Comparison of ENCODE assay signal across 1 cellular context in the genomic region with DNA sequence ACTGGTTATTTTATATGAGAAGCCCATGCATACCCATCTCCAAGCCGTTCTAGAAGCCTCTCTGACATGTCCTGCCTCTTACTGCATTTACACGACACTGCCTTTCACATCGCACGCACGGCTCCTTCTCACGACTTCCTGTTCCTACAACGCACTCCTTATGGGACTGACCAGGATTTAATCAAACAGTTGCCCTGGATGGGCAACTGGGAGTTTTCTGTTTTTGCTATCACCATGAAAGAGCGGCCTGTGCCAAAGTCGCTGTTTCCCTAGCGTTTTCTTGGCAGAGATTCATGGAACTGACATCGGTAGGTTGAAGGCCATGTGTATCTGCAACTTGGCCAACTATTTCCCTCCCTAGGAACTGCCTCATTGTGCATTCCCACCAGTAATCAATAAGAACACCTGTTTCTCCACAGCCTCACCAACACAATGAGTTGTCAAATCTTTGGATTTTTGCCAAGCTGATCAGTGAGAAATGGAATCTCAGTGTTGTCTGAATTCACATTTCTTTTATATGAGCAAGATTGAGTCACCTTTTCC.
TF ChIP-seq lines count a peak whose summit lies in the region.

No MANE protein-coding gene starts in this region.

TF ChIP-seq in IMR-90, 13 proteins besides CTCF, POLR2A, EP300 and RAD21:
- TF ChIP-seq FOS (IDR thresholded peaks at IDR 0.05; ENCODE audit: low read depth, low read length) (0 out of 2 replicates have a peak, but pooled peaks have one; percentile 18), SMC3 (IDR thresholded peaks at IDR 0.05; ENCODE audit: low read depth, low read length) (peak; percentile 5; the same call in 1 of the 2 replicates), MAZ (IDR thresholded peaks at IDR 0.05; ENCODE audit: borderline replicate concordance, low read depth, low read length) (no peak), CEBPB (IDR thresholded peaks at IDR 0.05; ENCODE audit: low read depth, low read length) (no peak), RCOR1 (IDR thresholded peaks at IDR 0.05; ENCODE audit: insufficient replicate concordance, low read length) (peak; percentile 16), RFX5 (IDR thresholded peaks at IDR 0.05; ENCODE audit: low read depth, low read length) (no peak), MAFK (IDR thresholded peaks at IDR 0.05; ENCODE audit: low read depth, low read length) (no peak)
- TF ChIP-seq, protein P1, sequence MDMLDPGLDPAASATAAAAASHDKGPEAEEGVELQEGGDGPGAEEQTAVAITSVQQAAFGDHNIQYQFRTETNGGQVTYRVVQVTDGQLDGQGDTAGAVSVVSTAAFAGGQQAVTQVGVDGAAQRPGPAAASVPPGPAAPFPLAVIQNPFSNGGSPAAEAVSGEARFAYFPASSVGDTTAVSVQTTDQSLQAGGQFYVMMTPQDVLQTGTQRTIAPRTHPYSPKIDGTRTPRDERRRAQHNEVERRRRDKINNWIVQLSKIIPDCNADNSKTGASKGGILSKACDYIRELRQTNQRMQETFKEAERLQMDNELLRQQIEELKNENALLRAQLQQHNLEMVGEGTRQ (IDR thresholded peaks at IDR 0.05; ENCODE audit: low read depth, low read length), result no peak
